In the genomic region with DNA sequence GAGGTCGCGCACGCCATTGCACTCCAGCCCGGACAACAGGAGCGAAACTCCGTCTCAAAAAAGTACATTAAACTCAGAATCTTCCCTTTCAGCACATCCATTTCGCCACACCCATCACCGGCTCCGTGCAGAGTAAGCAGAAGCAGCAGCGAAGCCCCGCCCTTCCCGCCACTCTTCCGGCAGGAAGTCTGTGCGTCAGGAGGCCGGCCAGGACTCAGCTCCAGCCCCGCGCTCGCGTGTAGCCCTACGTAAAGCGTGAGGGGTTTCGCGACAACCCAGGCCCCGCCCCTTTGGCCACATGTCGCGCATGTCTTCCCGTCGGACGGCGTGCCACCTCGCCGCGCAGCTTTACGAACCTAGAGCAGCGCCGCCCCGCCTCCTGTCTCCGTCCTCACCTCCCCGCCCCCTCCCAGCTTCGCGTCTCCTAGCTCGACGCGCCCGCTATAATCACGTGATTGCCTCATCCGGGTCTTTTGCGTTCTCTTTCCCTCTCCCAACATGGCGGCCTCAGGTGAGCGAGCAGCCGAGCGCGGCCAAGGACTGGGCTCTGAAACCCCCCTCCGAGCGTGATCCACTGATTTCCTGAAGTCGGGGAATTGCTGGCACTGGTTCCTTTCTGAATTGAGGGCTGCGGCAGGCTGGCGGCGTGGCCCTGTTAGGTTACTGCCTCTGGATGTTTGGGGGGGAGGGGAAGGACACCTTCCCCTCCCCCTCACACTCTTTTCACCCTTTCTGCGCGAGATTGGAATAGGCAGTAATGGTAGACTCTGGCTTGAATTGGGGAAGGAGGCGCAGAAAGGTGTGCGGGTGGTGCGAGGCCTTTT, we compare ENCODE assay signal across 1 cellular context.
TF ChIP-seq lines count a peak whose summit lies in the region.

A gene with protein sequence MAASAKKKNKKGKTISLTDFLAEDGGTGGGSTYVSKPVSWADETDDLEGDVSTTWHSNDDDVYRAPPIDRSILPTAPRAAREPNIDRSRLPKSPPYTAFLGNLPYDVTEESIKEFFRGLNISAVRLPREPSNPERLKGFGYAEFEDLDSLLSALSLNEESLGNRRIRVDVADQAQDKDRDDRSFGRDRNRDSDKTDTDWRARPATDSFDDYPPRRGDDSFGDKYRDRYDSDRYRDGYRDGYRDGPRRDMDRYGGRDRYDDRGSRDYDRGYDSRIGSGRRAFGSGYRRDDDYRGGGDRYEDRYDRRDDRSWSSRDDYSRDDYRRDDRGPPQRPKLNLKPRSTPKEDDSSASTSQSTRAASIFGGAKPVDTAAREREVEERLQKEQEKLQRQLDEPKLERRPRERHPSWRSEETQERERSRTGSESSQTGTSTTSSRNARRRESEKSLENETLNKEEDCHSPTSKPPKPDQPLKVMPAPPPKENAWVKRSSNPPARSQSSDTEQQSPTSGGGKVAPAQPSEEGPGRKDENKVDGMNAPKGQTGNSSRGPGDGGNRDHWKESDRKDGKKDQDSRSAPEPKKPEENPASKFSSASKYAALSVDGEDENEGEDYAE (plus strand): TSS at position 471 of the 824 bp plus-strand sequence. CDS start 28 bp downstream, at position 499.

TF ChIP-seq in HEK293, 187 proteins besides CTCF, POLR2A, EP300 and RAD21 (continued from another document and continues in another):
- TF ChIP-seq, protein P1, sequence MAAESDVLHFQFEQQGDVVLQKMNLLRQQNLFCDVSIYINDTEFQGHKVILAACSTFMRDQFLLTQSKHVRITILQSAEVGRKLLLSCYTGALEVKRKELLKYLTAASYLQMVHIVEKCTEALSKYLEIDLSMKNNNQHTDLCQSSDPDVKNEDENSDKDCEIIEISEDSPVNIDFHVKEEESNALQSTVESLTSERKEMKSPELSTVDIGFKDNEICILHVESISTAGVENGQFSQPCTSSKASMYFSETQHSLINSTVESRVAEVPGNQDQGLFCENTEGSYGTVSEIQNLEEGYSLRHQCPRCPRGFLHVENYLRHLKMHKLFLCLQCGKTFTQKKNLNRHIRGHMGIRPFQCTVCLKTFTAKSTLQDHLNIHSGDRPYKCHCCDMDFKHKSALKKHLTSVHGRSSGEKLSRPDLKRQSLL (tag by site-specific recombination; IDR thresholded peaks at IDR 0.05): 0 out of 2 replicates have a peak, but pooled peaks have one; percentile 63
- TF ChIP-seq ZNF157 (tag by site-specific recombination; IDR thresholded peaks at IDR 0.05): no peak
- TF ChIP-seq, protein P2, sequence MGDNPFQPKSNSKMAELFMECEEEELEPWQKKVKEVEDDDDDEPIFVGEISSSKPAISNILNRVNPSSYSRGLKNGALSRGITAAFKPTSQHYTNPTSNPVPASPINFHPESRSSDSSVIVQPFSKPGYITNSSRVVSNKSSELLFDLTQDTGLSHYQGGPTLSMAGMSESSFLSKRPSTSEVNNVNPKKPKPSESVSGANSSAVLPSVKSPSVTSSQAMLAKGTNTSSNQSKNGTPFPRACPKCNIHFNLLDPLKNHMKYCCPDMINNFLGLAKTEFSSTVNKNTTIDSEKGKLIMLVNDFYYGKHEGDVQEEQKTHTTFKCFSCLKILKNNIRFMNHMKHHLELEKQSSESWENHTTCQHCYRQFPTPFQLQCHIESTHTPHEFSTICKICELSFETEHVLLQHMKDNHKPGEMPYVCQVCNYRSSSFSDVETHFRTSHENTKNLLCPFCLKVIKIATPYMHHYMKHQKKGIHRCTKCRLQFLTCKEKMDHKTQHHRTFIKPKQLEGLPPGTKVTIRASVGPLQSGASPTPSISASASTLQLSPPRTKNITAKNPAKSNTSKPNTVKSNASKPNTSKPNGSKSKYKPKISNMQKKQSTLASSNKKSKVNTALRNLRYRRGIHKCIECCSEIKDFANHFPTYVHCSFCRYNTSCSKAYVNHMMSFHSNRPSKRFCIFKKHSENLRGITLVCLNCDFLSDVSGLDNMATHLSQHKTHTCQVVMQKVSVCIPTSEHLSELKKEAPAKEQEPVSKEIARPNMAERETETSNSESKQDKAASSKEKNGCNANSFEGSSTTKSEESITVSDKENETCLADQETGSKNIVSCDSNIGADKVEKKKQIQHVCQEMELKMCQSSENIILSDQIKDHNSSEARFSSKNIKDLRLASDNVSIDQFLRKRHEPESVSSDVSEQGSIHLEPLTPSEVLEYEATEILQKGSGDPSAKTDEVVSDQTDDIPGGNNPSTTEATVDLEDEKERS (tag by site-specific recombination; IDR thresholded peaks at IDR 0.05): 0 out of 2 replicates have a peak, but pooled peaks have one; percentile 28
- TF ChIP-seq, protein P3, sequence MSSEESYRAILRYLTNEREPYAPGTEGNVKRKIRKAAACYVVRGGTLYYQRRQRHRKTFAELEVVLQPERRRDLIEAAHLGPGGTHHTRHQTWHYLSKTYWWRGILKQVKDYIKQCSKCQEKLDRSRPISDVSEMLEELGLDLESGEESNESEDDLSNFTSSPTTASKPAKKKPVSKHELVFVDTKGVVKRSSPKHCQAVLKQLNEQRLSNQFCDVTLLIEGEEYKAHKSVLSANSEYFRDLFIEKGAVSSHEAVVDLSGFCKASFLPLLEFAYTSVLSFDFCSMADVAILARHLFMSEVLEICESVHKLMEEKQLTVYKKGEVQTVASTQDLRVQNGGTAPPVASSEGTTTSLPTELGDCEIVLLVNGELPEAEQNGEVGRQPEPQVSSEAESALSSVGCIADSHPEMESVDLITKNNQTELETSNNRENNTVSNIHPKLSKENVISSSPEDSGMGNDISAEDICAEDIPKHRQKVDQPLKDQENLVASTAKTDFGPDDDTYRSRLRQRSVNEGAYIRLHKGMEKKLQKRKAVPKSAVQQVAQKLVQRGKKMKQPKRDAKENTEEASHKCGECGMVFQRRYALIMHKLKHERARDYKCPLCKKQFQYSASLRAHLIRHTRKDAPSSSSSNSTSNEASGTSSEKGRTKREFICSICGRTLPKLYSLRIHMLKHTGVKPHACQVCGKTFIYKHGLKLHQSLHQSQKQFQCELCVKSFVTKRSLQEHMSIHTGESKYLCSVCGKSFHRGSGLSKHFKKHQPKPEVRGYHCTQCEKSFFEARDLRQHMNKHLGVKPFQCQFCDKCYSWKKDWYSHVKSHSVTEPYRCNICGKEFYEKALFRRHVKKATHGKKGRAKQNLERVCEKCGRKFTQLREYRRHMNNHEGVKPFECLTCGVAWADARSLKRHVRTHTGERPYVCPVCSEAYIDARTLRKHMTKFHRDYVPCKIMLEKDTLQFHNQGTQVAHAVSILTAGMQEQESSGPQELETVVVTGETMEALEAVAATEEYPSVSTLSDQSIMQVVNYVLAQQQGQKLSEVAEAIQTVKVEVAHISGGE (tag by site-specific recombination; conservative IDR thresholded peaks at IDR 0.05; ENCODE audit: low read depth): peak; percentile 53; the same call in 1 of the 2 replicates
- TF ChIP-seq ZNF24 (tag by site-specific recombination; IDR thresholded peaks at IDR 0.05): peak; percentile 87
- TF ChIP-seq ZNF76 (tag by site-specific recombination; IDR thresholded peaks at IDR 0.05; ENCODE audit: borderline replicate concordance, low read depth): peak; percentile 53
- TF ChIP-seq ZNF175 (tag by site-specific recombination; IDR thresholded peaks at IDR 0.05): no peak
- TF ChIP-seq, protein P4, sequence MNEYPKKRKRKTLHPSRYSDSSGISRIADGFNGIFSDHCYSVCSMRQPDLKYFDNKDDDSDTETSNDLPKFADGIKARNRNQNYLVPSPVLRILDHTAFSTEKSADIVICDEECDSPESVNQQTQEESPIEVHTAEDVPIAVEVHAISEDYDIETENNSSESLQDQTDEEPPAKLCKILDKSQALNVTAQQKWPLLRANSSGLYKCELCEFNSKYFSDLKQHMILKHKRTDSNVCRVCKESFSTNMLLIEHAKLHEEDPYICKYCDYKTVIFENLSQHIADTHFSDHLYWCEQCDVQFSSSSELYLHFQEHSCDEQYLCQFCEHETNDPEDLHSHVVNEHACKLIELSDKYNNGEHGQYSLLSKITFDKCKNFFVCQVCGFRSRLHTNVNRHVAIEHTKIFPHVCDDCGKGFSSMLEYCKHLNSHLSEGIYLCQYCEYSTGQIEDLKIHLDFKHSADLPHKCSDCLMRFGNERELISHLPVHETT (tag by site-specific recombination; IDR thresholded peaks at IDR 0.05): peak; percentile 81
- TF ChIP-seq ZFP41 (tag by site-specific recombination; IDR thresholded peaks at IDR 0.05; ENCODE audit: borderline replicate concordance): no peak
- TF ChIP-seq ZNF146 (tag by site-specific recombination; IDR thresholded peaks at IDR 0.05): no peak
- TF ChIP-seq ZNF629 (tag by site-specific recombination; IDR thresholded peaks at IDR 0.05): peak; percentile 93
- no peak for TF ChIP-seq MYNN (tag by site-specific recombination; IDR thresholded peaks at IDR 0.05; ENCODE audit: borderline replicate concordance)
- TF ChIP-seq, protein P5, sequence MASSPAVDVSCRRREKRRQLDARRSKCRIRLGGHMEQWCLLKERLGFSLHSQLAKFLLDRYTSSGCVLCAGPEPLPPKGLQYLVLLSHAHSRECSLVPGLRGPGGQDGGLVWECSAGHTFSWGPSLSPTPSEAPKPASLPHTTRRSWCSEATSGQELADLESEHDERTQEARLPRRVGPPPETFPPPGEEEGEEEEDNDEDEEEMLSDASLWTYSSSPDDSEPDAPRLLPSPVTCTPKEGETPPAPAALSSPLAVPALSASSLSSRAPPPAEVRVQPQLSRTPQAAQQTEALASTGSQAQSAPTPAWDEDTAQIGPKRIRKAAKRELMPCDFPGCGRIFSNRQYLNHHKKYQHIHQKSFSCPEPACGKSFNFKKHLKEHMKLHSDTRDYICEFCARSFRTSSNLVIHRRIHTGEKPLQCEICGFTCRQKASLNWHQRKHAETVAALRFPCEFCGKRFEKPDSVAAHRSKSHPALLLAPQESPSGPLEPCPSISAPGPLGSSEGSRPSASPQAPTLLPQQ (tag by site-specific recombination; IDR thresholded peaks at IDR 0.05): peak; percentile 59; the same call in 1 of the 2 replicates
- TF ChIP-seq, protein P6, sequence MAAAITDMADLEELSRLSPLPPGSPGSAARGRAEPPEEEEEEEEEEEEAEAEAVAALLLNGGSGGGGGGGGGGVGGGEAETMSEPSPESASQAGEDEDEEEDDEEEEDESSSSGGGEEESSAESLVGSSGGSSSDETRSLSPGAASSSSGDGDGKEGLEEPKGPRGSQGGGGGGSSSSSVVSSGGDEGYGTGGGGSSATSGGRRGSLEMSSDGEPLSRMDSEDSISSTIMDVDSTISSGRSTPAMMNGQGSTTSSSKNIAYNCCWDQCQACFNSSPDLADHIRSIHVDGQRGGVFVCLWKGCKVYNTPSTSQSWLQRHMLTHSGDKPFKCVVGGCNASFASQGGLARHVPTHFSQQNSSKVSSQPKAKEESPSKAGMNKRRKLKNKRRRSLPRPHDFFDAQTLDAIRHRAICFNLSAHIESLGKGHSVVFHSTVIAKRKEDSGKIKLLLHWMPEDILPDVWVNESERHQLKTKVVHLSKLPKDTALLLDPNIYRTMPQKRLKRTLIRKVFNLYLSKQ (tag by site-specific recombination; IDR thresholded peaks at IDR 0.05; ENCODE audit: borderline replicate concordance): no peak
- TF ChIP-seq, protein P7, sequence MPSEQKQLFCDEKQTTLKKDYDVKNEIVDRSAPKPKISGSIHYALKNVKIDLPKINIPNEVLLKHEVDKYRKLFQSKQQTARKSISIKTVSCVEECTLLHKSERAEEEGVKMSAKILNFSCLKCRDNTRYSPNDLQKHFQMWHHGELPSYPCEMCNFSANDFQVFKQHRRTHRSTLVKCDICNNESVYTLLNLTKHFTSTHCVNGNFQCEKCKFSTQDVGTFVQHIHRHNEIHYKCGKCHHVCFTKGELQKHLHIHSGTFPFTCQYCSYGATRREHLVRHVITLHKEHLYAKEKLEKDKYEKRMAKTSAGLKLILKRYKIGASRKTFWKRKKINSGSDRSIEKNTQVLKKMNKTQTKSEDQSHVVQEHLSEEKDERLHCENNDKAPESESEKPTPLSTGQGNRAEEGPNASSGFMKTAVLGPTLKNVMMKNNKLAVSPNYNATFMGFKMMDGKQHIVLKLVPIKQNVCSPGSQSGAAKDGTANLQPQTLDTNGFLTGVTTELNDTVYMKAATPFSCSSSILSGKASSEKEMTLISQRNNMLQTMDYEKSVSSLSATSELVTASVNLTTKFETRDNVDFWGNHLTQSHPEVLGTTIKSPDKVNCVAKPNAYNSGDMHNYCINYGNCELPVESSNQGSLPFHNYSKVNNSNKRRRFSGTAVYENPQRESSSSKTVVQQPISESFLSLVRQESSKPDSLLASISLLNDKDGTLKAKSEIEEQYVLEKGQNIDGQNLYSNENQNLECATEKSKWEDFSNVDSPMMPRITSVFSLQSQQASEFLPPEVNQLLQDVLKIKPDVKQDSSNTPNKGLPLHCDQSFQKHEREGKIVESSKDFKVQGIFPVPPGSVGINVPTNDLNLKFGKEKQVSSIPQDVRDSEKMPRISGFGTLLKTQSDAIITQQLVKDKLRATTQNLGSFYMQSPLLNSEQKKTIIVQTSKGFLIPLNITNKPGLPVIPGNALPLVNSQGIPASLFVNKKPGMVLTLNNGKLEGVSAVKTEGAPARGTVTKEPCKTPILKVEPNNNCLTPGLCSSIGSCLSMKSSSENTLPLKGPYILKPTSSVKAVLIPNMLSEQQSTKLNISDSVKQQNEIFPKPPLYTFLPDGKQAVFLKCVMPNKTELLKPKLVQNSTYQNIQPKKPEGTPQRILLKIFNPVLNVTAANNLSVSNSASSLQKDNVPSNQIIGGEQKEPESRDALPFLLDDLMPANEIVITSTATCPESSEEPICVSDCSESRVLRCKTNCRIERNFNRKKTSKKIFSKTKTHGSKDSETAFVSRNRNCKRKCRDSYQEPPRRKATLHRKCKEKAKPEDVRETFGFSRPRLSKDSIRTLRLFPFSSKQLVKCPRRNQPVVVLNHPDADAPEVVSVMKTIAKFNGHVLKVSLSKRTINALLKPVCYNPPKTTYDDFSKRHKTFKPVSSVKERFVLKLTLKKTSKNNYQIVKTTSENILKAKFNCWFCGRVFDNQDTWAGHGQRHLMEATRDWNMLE (tag by site-specific recombination; conservative IDR thresholded peaks at IDR 0.05; ENCODE audit: low read depth): peak; percentile 7; the same call in 1 of the 2 replicates
- TF ChIP-seq ZNF394 (tag by site-specific recombination; IDR thresholded peaks at IDR 0.05; ENCODE audit: borderline replicate concordance): peak; percentile 19; the same call in 1 of the 2 replicates
- TF ChIP-seq ZBTB1 (tag by site-specific recombination; IDR thresholded peaks at IDR 0.05): 0 out of 2 replicates have a peak, but pooled peaks have one; percentile 5
- TF ChIP-seq ZNF133 (tag by site-specific recombination; IDR thresholded peaks at IDR 0.05): no peak
- 0 out of 2 replicates have a peak, but pooled peaks have one; percentile 50 for TF ChIP-seq ZNF169 (tag by site-specific recombination; IDR thresholded peaks at IDR 0.05)
- TF ChIP-seq ZNF521 (tag by site-specific recombination; IDR thresholded peaks at IDR 0.05): no peak
- peak; percentile 47; the same call in 1 of the 2 replicates for TF ChIP-seq ZBTB20 (tag by site-specific recombination; IDR thresholded peaks at IDR 0.05)
- no peak for TF ChIP-seq ZNF416 (tag by site-specific recombination; IDR thresholded peaks at IDR 0.05)
- 0 out of 2 replicates have a peak, but pooled peaks have one; percentile 58 for TF ChIP-seq ZNF843 (tag by site-specific recombination; IDR thresholded peaks at IDR 0.05)
- TF ChIP-seq ZNF621 (tag by site-specific recombination; IDR thresholded peaks at IDR 0.05): no peak
- TF ChIP-seq SALL2 (tag by site-specific recombination; IDR thresholded peaks at IDR 0.05; ENCODE audit: borderline replicate concordance): no peak
- 0 out of 2 replicates have a peak, but pooled peaks have one; percentile 8 for TF ChIP-seq ZNF561 (tag by site-specific recombination; IDR thresholded peaks at IDR 0.05; ENCODE audit: borderline replicate concordance)
- TF ChIP-seq, protein P8, sequence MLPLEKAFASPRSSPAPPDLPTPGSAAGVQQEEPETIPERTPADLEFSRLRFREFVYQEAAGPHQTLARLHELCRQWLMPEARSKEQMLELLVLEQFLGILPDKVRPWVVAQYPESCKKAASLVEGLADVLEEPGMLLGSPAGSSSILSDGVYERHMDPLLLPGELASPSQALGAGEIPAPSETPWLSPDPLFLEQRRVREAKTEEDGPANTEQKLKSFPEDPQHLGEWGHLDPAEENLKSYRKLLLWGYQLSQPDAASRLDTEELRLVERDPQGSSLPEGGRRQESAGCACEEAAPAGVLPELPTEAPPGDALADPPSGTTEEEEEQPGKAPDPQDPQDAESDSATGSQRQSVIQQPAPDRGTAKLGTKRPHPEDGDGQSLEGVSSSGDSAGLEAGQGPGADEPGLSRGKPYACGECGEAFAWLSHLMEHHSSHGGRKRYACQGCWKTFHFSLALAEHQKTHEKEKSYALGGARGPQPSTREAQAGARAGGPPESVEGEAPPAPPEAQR (tag by site-specific recombination; IDR thresholded peaks at IDR 0.05): peak; percentile 61; the same call in 1 of the 2 replicates
